11 cellular contexts compared by ENCODE assay signal in genomic region chr3:63979093-63979492, GRCh38. TPM values are rescaled to one million over a fixed set of nuclear protein-coding genes. Genes with fewer than 3 reads are reported as not detected.
DNase-seq lines count a peak whose midpoint lies in the region; ATAC-seq and TF ChIP-seq lines count a peak whose summit lies in the region.
"Had no signal": no experiment of that assay in that cellular context is flagged by ENCODE, and none has a peak within 500 bp of the region (broad histone marks: within the 10 kb centered on the region; RNA-seq: fewer than 3 reads in every experiment).

No MANE protein-coding gene starts in this region.

- H3K4me1 ChIP-seq in Loucy (ENCODE audit: insufficient read depth, low read length, poor library complexity, severe bottlenecking) (peaks cover 34% of the 10 kb centered on the region), stomach (peaks cover 10 to 69% (median 40%) of the 10 kb centered on the region in 4 donors)

- no peaks in the 10 kb centered on the region for H3F3A ChIP-seq in Loucy (ENCODE audit: low read depth)

- H3K27ac Mint-ChIP-seq in CD14-positive monocyte, result peak overlapping the region in 5 of 7 donors; percentile 51 to 81 (median 66)
- H3K27ac Mint-ChIP-seq in central memory CD8-positive, alpha-beta T cell (ENCODE audit: low read depth), result peak overlapping the region; percentile 88
- H3K27ac Mint-ChIP-seq in naive B cell, result peak overlapping the region in 4 of 6 donors; percentile 19 to 66 (median 52)

- H2AFZ ChIP-seq in Loucy (ENCODE audit: low read length), result no peak overlapping the region
- H2AFZ ChIP-seq: hepatocyte had no signal

- H3K36me3 Mint-ChIP-seq in CD14-positive monocyte, result peaks cover 44 to 45% of the 10 kb centered on the region in 2 donors
- peaks cover 45% of the 10 kb centered on the region for H3K36me3 Mint-ChIP-seq in central memory CD8-positive, alpha-beta T cell (ENCODE audit: insufficient read depth)
- H3K36me3 Mint-ChIP-seq in naive B cell, result peaks cover under 1 to 20% of the 10 kb centered on the region in 2 donors

- WGBS in stomach, 5 donors, result 49 to 70% (median 53%) methylated on average over 5 of the region's 5 CpGs

- TF ChIP-seq POLR2A in stomach (IDR thresholded peaks at IDR 0.05), result no peak

- peaks cover 87% of the 10 kb centered on the region for H4K20me1 ChIP-seq in Loucy (ENCODE audit: insufficient read depth, low read length, poor library complexity, severe bottlenecking)

- no peaks in the 10 kb centered on the region for H3K9me3 ChIP-seq in Loucy (ENCODE audit: insufficient read depth, low read depth, low read length)
- H3K9me3 ChIP-seq in stomach, result no peaks in the 10 kb centered on the region

- intact Hi-C loops in CD14-positive monocyte (cut with micrococcal nuclease) (loop anchor here in 1 of 2 donors (5.0 kb wide), 1 partner anchor 67 kb away; the partner anchor contains the start of gene SCAANT1), stomach (cut with DNase I; ENCODE audit: low total_unique reads) (no loop called here)

- no peak for DNase-seq in CD14-positive monocyte (ENCODE audit: low spot score)
- DNase-seq in central memory CD8-positive, alpha-beta T cell (ENCODE audit: low spot score in 2 of 2), result peak in 1 of 2 donors; percentile 40
- DNase-seq in naive B cell, result no peak
- DNase-seq in OCI-M2 (lab: John Stamatoyannopoulos, UW; ENCODE audit: unreplicated experiment), result no peak
- DNase-seq in stomach, result no peak
- DNase-seq: occipital lobe had no signal

- no peak overlapping the region for H3K9ac ChIP-seq in Loucy (ENCODE audit: low read depth, low read length, poor library complexity, severe bottlenecking)

- H3K9me3 Mint-ChIP-seq in CD14-positive monocyte (no peaks in the 10 kb centered on the region), naive B cell (no peaks in the 10 kb centered on the region)
- H3K9me3 Mint-ChIP-seq in central memory CD8-positive, alpha-beta T cell, result no peaks in the 10 kb centered on the region
- H3K9me3 Mint-ChIP-seq: brain had no signal

- H3K9me2 ChIP-seq in Loucy (replicated peaks; ENCODE audit: low read depth, low read length), result no peaks in the 10 kb centered on the region

- ATAC-seq in central memory CD8-positive, alpha-beta T cell (replicated peaks; ENCODE audit: extremely low read depth, poor library complexity, severe bottlenecking), result peak; percentile 93
- peak; percentile 21 to 72 for ATAC-seq in naive B cell (ENCODE audit: low read depth in 2 of 2)
- ATAC-seq in GM19452 (IDR thresholded peaks at IDR 0.05; ENCODE audit: unreplicated experiment), result no peak
- ATAC-seq in GM21423 (IDR thresholded peaks at IDR 0.05; ENCODE audit: unreplicated experiment), result no peak

- H3K4me3 ChIP-seq in Loucy (ENCODE audit: low read length, poor library complexity, severe bottlenecking) (peak overlapping the region; percentile 42), stomach (no peak overlapping the region)
- H3K4me3 ChIP-seq: hepatocyte had no signal

- H3K4me2 ChIP-seq in Loucy (ENCODE audit: low read depth, low read length, poor library complexity, severe bottlenecking), result peak overlapping the region; percentile 61
- H3K4me2 ChIP-seq: hepatocyte had no signal

- TF ChIP-seq EP300 in stomach (IDR thresholded peaks at IDR 0.05), result no peak

- TF ChIP-seq CTCF in CD14-positive monocyte (IDR thresholded peaks at IDR 0.05) (no peak), Loucy (conservative IDR thresholded peaks at IDR 0.05; ENCODE audit: low read length) (no peak), stomach (IDR thresholded peaks at IDR 0.05) (no peak)

- H3K36me3 ChIP-seq in Loucy (ENCODE audit: insufficient read depth, low read length) (peaks cover 42% of the 10 kb centered on the region), stomach (peaks cover 30 to 45% (median 44%) of the 10 kb centered on the region in 4 donors)

- H3K27me3 ChIP-seq in Loucy (ENCODE audit: insufficient read depth, low read length, poor library complexity, severe bottlenecking) (no peaks in the 10 kb centered on the region), stomach (no peaks in the 10 kb centered on the region)
- H3K27me3 ChIP-seq: hepatocyte had no signal

- H3K27ac ChIP-seq in stomach, result peak overlapping the region in 1 of 5 donors; percentile 16
- H3K27ac ChIP-seq: hepatocyte had no signal

- peaks cover 63% of the 10 kb centered on the region for H3K79me2 ChIP-seq in Loucy (ENCODE audit: insufficient read depth, low read length)

- H3K4me3 Mint-ChIP-seq in CD14-positive monocyte (peak overlapping the region in 1 of 2 donors; percentile 56), naive B cell (peak overlapping the region in 1 of 8 donors; percentile 14)
- H3K4me3 Mint-ChIP-seq in central memory CD8-positive, alpha-beta T cell, result peak overlapping the region; percentile 83

- peaks cover 0 to 3% (median 0%) of the 10 kb centered on the region in 3 donors for H3K27me3 Mint-ChIP-seq in CD14-positive monocyte (ENCODE audit: low read depth in 3 of 3)
- H3K27me3 Mint-ChIP-seq in central memory CD8-positive, alpha-beta T cell, result no peaks in the 10 kb centered on the region
- no peaks in the 10 kb centered on the region for H3K27me3 Mint-ChIP-seq in naive B cell
- H3K27me3 Mint-ChIP-seq: brain had no signal

- H3K4me1 Mint-ChIP-seq in CD14-positive monocyte (peaks cover 64% of the 10 kb centered on the region), naive B cell (peaks cover 33 to 37% (median 34%) of the 10 kb centered on the region in 3 donors)
- H3K4me1 Mint-ChIP-seq in central memory CD8-positive, alpha-beta T cell, result peaks cover 81% of the 10 kb centered on the region

RNA-seq across cellular contexts. Expression of gene PSMD6, which starts 44.2 kb away (rescaled TPM):
- 100 to 1,000 TPM; 101 to 135 TPM for polyA plus RNA-seq in CD14-positive monocyte
- polyA plus RNA-seq in naive B cell (ENCODE audit: low read depth in 6 of 6), result 100 to 1,000 TPM in 5 of 6 donors, 10 to 100 TPM in 1; 93.0 to 150 (median 123) TPM
- total RNA-seq in stomach, result 10 to 100 TPM; 15.8 to 98.5 (median 57.4) TPM
- 10 to 100 TPM; 53.4 to 66.9 (median 53.6) TPM for polyA plus RNA-seq in stomach

Comparison
In these comparisons a context has a peak if more than half of its experiments do, and no peak if none do; other contexts are left out.
1. ATAC-seq: peak in central memory CD8-positive, alpha-beta T cell (single experiment) and naive B cell (2 of 2); none in GM19452 (single experiment) and GM21423 (single experiment).
2. Peak in every context shown above with its lines, with median percentiles within 50 percentile points of each other: H3K27ac Mint-ChIP-seq.